ENCODE assay signal across 19 cellular contexts in the genomic region with DNA sequence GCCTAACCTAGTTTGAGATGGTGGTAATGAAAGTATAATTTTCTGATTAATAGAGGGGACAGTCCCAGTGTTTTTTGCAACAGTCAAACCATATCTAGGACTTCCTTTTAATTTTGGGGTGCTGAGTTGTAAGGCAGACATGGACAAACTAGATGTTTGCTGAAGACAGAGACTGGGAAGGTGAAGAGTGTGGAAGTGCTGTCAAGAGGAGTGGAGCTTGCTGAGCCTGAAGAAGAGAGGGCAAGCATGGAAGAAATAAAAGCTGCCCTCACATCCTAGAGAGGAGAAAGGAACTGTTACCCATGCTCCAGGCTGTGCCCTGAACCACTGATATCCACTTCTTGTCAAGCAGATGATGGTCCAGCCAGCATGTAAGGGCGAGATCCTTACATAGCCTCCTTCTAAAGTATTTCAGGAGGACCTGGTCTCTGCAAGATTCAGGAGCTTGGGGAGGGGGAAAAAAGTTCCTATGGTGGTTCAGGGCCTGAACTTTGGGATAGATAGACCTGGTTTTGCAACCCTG. TPM values are rescaled to one million over a fixed set of nuclear protein-coding genes. Genes with fewer than 3 reads are reported as not detected.
DNase-seq lines count a peak whose midpoint lies in the region; ATAC-seq and TF ChIP-seq lines count a peak whose summit lies in the region.
"Had no signal": no experiment of that assay in that cellular context is flagged by ENCODE, and none has a peak within 500 bp of the region (broad histone marks: within the 10 kb centered on the region; RNA-seq: fewer than 3 reads in every experiment).

No MANE protein-coding gene starts in this region.

- H3K4me3 Mint-ChIP-seq in activated CD8-positive, alpha-beta T cell treated with anti-CD3 and anti-CD28 coated beads for 36 hours, result no peak overlapping the region
- no peak overlapping the region for H3K4me3 Mint-ChIP-seq in activated CD8-positive, alpha-beta T cell treated with anti-CD3 and anti-CD28 coated beads, Interleukin-2, amount 10 ng/mL, durations not matched to agents 7 days and 5 days
- no peak overlapping the region for H3K4me3 Mint-ChIP-seq in activated naive CD8-positive, alpha-beta T cell treated with anti-CD3 and anti-CD28 coated beads for 36 hours
- H3K4me3 Mint-ChIP-seq in stimulated activated naive B cell treated with anti-CD40 and anti-IgM and Interleukin-4, amounts not matched to agents 10 μg/mL and 1 μg/mL and 100 μg/mL, for 72 hours, result peak overlapping the region; percentile 17 to 25
- no peak overlapping the region for H3K4me3 Mint-ChIP-seq in glutamatergic neuron (ENCODE audit: unreplicated experiment)
- H3K4me3 Mint-ChIP-seq: CD14-positive monocyte, H9 had no signal

- no peaks in the 10 kb centered on the region for H3K27me3 ChIP-seq in vagina

- H3K9me3 ChIP-seq in vagina, result no peaks in the 10 kb centered on the region
- H3K9me3 ChIP-seq: A549 had no signal

- no peak for TF ChIP-seq POLR2A in vagina (IDR thresholded peaks at IDR 0.05)

- H3K36me3 Mint-ChIP-seq in activated CD8-positive, alpha-beta T cell treated with anti-CD3 and anti-CD28 coated beads for 36 hours (ENCODE audit: low read depth), result no peaks in the 10 kb centered on the region
- no peaks in the 10 kb centered on the region for H3K36me3 Mint-ChIP-seq in activated CD8-positive, alpha-beta T cell treated with anti-CD3 and anti-CD28 coated beads, Interleukin-2, amount 10 ng/mL, durations not matched to agents 7 days and 5 days (ENCODE audit: low read depth)
- no peaks in the 10 kb centered on the region for H3K36me3 Mint-ChIP-seq in activated naive CD8-positive, alpha-beta T cell treated with anti-CD3 and anti-CD28 coated beads for 36 hours
- no peaks in the 10 kb centered on the region for H3K36me3 Mint-ChIP-seq in stimulated activated naive B cell treated with anti-CD40 and anti-IgM and Interleukin-4, amounts not matched to agents 10 μg/mL and 1 μg/mL and 100 μg/mL, for 72 hours
- no peaks in the 10 kb centered on the region for H3K36me3 Mint-ChIP-seq in glutamatergic neuron (ENCODE audit: unreplicated experiment)
- H3K36me3 Mint-ChIP-seq: CD14-positive monocyte had no signal

- peak overlapping the region; percentile 6 for H3K27ac Mint-ChIP-seq in activated CD8-positive, alpha-beta T cell treated with anti-CD3 and anti-CD28 coated beads for 36 hours
- H3K27ac Mint-ChIP-seq in activated CD8-positive, alpha-beta T cell treated with anti-CD3 and anti-CD28 coated beads, Interleukin-2, amount 10 ng/mL, durations not matched to agents 7 days and 5 days, result no peak overlapping the region
- H3K27ac Mint-ChIP-seq in activated naive CD8-positive, alpha-beta T cell treated with anti-CD3 and anti-CD28 coated beads for 36 hours, result peak overlapping the region; percentile 30
- peak overlapping the region; percentile 14 for H3K27ac Mint-ChIP-seq in stimulated activated naive B cell treated with anti-CD40 and anti-IgM and Interleukin-4, amounts not matched to agents 10 μg/mL and 1 μg/mL and 100 μg/mL, for 72 hours
- H3K27ac Mint-ChIP-seq in glutamatergic neuron (ENCODE audit: unreplicated experiment), result no peak overlapping the region
- H3K27ac Mint-ChIP-seq: CD14-positive monocyte, H9 had no signal

- H3K4me3 ChIP-seq in vagina, result no peak overlapping the region
- H3K4me3 ChIP-seq: A549, SK-N-MC had no signal

- intact Hi-C loops in activated CD8-positive, alpha-beta T cell treated with anti-CD3 and anti-CD28 coated beads for 36 hours (cut with micrococcal nuclease), result loop anchor here (5.0 kb wide), 1 partner anchor 55 kb away; no protein-coding TSS in a partner anchor
- intact Hi-C loops in vagina (cut with DNase I), result no loop called here

- no peaks in the 10 kb centered on the region for H3K36me3 ChIP-seq in vagina

- POLR2A ChIA-PET in activated CD8-positive, alpha-beta T cell treated with anti-CD3 and anti-CD28 coated beads for 36 hours (lab: Charles Lee), result interaction anchor here (1.2 kb wide), 1 partner anchor 63 kb away, joined by 4 read pairs; no protein-coding TSS in a partner anchor
- POLR2A ChIA-PET in activated CD8-positive, alpha-beta T cell treated with anti-CD3 and anti-CD28 coated beads, Interleukin-2, amount 10 ng/mL, durations not matched to agents 7 days and 5 days (lab: Charles Lee), result no interaction called here

- H3K4me1 ChIP-seq in vagina, result no peaks in the 10 kb centered on the region
- H3K4me1 ChIP-seq: A549 had no signal

- H3K9me3 Mint-ChIP-seq in activated CD8-positive, alpha-beta T cell treated with anti-CD3 and anti-CD28 coated beads for 36 hours, result no peaks in the 10 kb centered on the region
- H3K9me3 Mint-ChIP-seq in activated CD8-positive, alpha-beta T cell treated with anti-CD3 and anti-CD28 coated beads, Interleukin-2, amount 10 ng/mL, durations not matched to agents 7 days and 5 days (ENCODE audit: insufficient read depth), result no peaks in the 10 kb centered on the region
- no peaks in the 10 kb centered on the region for H3K9me3 Mint-ChIP-seq in activated naive CD8-positive, alpha-beta T cell treated with anti-CD3 and anti-CD28 coated beads for 36 hours
- H3K9me3 Mint-ChIP-seq in stimulated activated naive B cell treated with anti-CD40 and anti-IgM and Interleukin-4, amounts not matched to agents 10 μg/mL and 1 μg/mL and 100 μg/mL, for 72 hours, result no peaks in the 10 kb centered on the region
- no peaks in the 10 kb centered on the region for H3K9me3 Mint-ChIP-seq in glutamatergic neuron (ENCODE audit: unreplicated experiment)
- H3K9me3 Mint-ChIP-seq: H9 had no signal

- DNase-seq in activated CD8-positive, alpha-beta T cell treated with anti-CD3 and anti-CD28 coated beads for 36 hours, result no peak
- DNase-seq in activated CD8-positive, alpha-beta T cell treated with anti-CD3 and anti-CD28 coated beads, Interleukin-2, amount 10 ng/mL, durations not matched to agents 7 days and 5 days, result no peak
- no peak for DNase-seq in activated naive CD8-positive, alpha-beta T cell treated with anti-CD3 and anti-CD28 coated beads for 36 hours
- no peak for DNase-seq in stimulated activated naive B cell treated with anti-CD40 and anti-IgM and Interleukin-4, amounts not matched to agents 10 μg/mL and 1 μg/mL and 100 μg/mL, for 72 hours
- no peak for DNase-seq in glutamatergic neuron
- DNase-seq in vagina (ENCODE audit: extremely low spot score in 2 of 2), result no peak
- DNase-seq: COR-L47, H9, NCI-H1105, NCI-H1694 treated with DMSO at 0.1 percent for 48 hours, NCI-H774 had no signal

- H3K27me3 Mint-ChIP-seq in activated CD8-positive, alpha-beta T cell treated with anti-CD3 and anti-CD28 coated beads for 36 hours, result peaks cover 30% of the 10 kb centered on the region
- H3K27me3 Mint-ChIP-seq in activated CD8-positive, alpha-beta T cell treated with anti-CD3 and anti-CD28 coated beads, Interleukin-2, amount 10 ng/mL, durations not matched to agents 7 days and 5 days (ENCODE audit: low read depth), result peaks cover 36% of the 10 kb centered on the region
- peaks cover 42% of the 10 kb centered on the region for H3K27me3 Mint-ChIP-seq in activated naive CD8-positive, alpha-beta T cell treated with anti-CD3 and anti-CD28 coated beads for 36 hours
- peaks cover 11 to 19% of the 10 kb centered on the region in 2 donors for H3K27me3 Mint-ChIP-seq in stimulated activated naive B cell treated with anti-CD40 and anti-IgM and Interleukin-4, amounts not matched to agents 10 μg/mL and 1 μg/mL and 100 μg/mL, for 72 hours
- peaks cover 4% of the 10 kb centered on the region for H3K27me3 Mint-ChIP-seq in glutamatergic neuron (ENCODE audit: unreplicated experiment)

- TF ChIP-seq CTCF in activated CD8-positive, alpha-beta T cell treated with anti-CD3 and anti-CD28 coated beads for 36 hours (IDR thresholded peaks at IDR 0.05), result no peak
- TF ChIP-seq CTCF in glutamatergic neuron (IDR thresholded peaks at IDR 0.05; ENCODE audit: partially characterized antibody, unreplicated experiment) (no peak), vagina (IDR thresholded peaks at IDR 0.05) (no peak)

- no peak overlapping the region for H3K27ac ChIP-seq in vagina
- H3K27ac ChIP-seq: A549, KMS-11, SK-N-MC had no signal

- H3K4me1 Mint-ChIP-seq in activated CD8-positive, alpha-beta T cell treated with anti-CD3 and anti-CD28 coated beads for 36 hours (ENCODE audit: low read depth), result peaks cover 33% of the 10 kb centered on the region
- peaks cover 9% of the 10 kb centered on the region for H3K4me1 Mint-ChIP-seq in activated CD8-positive, alpha-beta T cell treated with anti-CD3 and anti-CD28 coated beads, Interleukin-2, amount 10 ng/mL, durations not matched to agents 7 days and 5 days (ENCODE audit: low read depth)
- peaks cover 43% of the 10 kb centered on the region for H3K4me1 Mint-ChIP-seq in activated naive CD8-positive, alpha-beta T cell treated with anti-CD3 and anti-CD28 coated beads for 36 hours
- peaks cover 24 to 34% of the 10 kb centered on the region in 2 donors for H3K4me1 Mint-ChIP-seq in stimulated activated naive B cell treated with anti-CD40 and anti-IgM and Interleukin-4, amounts not matched to agents 10 μg/mL and 1 μg/mL and 100 μg/mL, for 72 hours
- peaks cover 4% of the 10 kb centered on the region for H3K4me1 Mint-ChIP-seq in glutamatergic neuron (ENCODE audit: low read depth, unreplicated experiment)

- CTCF ChIA-PET in activated CD8-positive, alpha-beta T cell treated with anti-CD3 and anti-CD28 coated beads for 36 hours (lab: Charles Lee), result interaction anchor here (1.0 to 3.0 kb wide), 8 partner anchors 9 to 399 kb away, joined by 3 to 11 read pairs (median 4); no protein-coding TSS in a partner anchor
- CTCF ChIA-PET in activated CD8-positive, alpha-beta T cell treated with anti-CD3 and anti-CD28 coated beads, Interleukin-2, amount 10 ng/mL, durations not matched to agents 7 days and 5 days (lab: Charles Lee), result interaction anchor here (1.0 to 2.6 kb wide), 2 partner anchors 55 to 131 kb away, joined by 3 to 9 read pairs; no protein-coding TSS in a partner anchor

- ATAC-seq in activated CD8-positive, alpha-beta T cell treated with anti-CD3 and anti-CD28 coated beads for 36 hours, result no peak
- ATAC-seq in activated CD8-positive, alpha-beta T cell treated with anti-CD3 and anti-CD28 coated beads, Interleukin-2, amount 10 ng/mL, durations not matched to agents 7 days and 5 days, result no peak
- peak; percentile 64 for ATAC-seq in HG02852 (IDR thresholded peaks at IDR 0.05; ENCODE audit: unreplicated experiment)
- ATAC-seq in stimulated activated naive B cell treated with anti-CD40 and anti-IgM and Interleukin-4, amounts not matched to agents 10 μg/mL and 1 μg/mL and 100 μg/mL, for 72 hours (replicated peaks), result peak; percentile 92 to 95
- ATAC-seq in GM19463 (IDR thresholded peaks at IDR 0.05; ENCODE audit: unreplicated experiment), result no peak
- ATAC-seq: A549, Panc1, Right ventricle myocardium inferior had no signal

RNA-seq across cellular contexts. Expression of gene PRR5L, which starts 51.4 kb away (rescaled TPM):
- total RNA-seq in activated CD8-positive, alpha-beta T cell treated with anti-CD3 and anti-CD28 coated beads for 36 hours, result 1 to 10 TPM; 7.0 to 8.1 TPM
- total RNA-seq in activated CD8-positive, alpha-beta T cell treated with anti-CD3 and anti-CD28 coated beads, Interleukin-2, amount 10 ng/mL, durations not matched to agents 7 days and 5 days, result 1 to 10 TPM; 3.4 to 4.5 TPM
- 1 to 10 TPM; 6.0 to 6.9 TPM for total RNA-seq in activated naive CD8-positive, alpha-beta T cell treated with anti-CD3 and anti-CD28 coated beads for 36 hours
- total RNA-seq in glutamatergic neuron (ENCODE audit: unreplicated experiment) (1.6 TPM), vagina (27.5 TPM)

RNA-seq across cellular contexts. Expression of gene COMMD9, which starts 58.2 kb away (rescaled TPM):
- total RNA-seq in activated CD8-positive, alpha-beta T cell treated with anti-CD3 and anti-CD28 coated beads for 36 hours, result 10 to 100 TPM; 34.8 to 36.8 TPM
- total RNA-seq in activated CD8-positive, alpha-beta T cell treated with anti-CD3 and anti-CD28 coated beads, Interleukin-2, amount 10 ng/mL, durations not matched to agents 7 days and 5 days, result 10 to 100 TPM; 44.6 to 47.5 TPM
- 10 to 100 TPM; 51.1 to 56.9 TPM for total RNA-seq in activated naive CD8-positive, alpha-beta T cell treated with anti-CD3 and anti-CD28 coated beads for 36 hours
- total RNA-seq in glutamatergic neuron (ENCODE audit: unreplicated experiment) (72.2 TPM), vagina (22.6 TPM)

Comparison
In these comparisons a context has a peak if more than half of its experiments do, and no peak if none do; other contexts are left out.
1. H3K27ac Mint-ChIP-seq: peak in activated CD8-positive, alpha-beta T cell treated with anti-CD3 and anti-CD28 coated beads for 36 hours (single experiment), activated naive CD8-positive, alpha-beta T cell treated with anti-CD3 and anti-CD28 coated beads for 36 hours (single experiment) and stimulated activated naive B cell treated with anti-CD40 and anti-IgM and Interleukin-4, amounts not matched to agents 10 μg/mL and 1 μg/mL and 100 μg/mL, for 72 hours (single experiment); none in activated CD8-positive, alpha-beta T cell treated with anti-CD3 and anti-CD28 coated beads, Interleukin-2, amount 10 ng/mL, durations not matched to agents 7 days and 5 days (single experiment) and glutamatergic neuron (single experiment).
2. ATAC-seq: peak in HG02852 (single experiment) and stimulated activated naive B cell treated with anti-CD40 and anti-IgM and Interleukin-4, amounts not matched to agents 10 μg/mL and 1 μg/mL and 100 μg/mL, for 72 hours (2 of 2); none in activated CD8-positive, alpha-beta T cell treated with anti-CD3 and anti-CD28 coated beads for 36 hours (single experiment), activated CD8-positive, alpha-beta T cell treated with anti-CD3 and anti-CD28 coated beads, Interleukin-2, amount 10 ng/mL, durations not matched to agents 7 days and 5 days (single experiment) and GM19463 (single experiment).
3. H3K4me3 Mint-ChIP-seq: peak in stimulated activated naive B cell treated with anti-CD40 and anti-IgM and Interleukin-4, amounts not matched to agents 10 μg/mL and 1 μg/mL and 100 μg/mL, for 72 hours (2 of 2); none in activated CD8-positive, alpha-beta T cell treated with anti-CD3 and anti-CD28 coated beads for 36 hours (single experiment), activated CD8-positive, alpha-beta T cell treated with anti-CD3 and anti-CD28 coated beads, Interleukin-2, amount 10 ng/mL, durations not matched to agents 7 days and 5 days (single experiment), activated naive CD8-positive, alpha-beta T cell treated with anti-CD3 and anti-CD28 coated beads for 36 hours (single experiment) and glutamatergic neuron (single experiment).